21 cellular contexts compared by ENCODE assay signal in the genomic region with DNA sequence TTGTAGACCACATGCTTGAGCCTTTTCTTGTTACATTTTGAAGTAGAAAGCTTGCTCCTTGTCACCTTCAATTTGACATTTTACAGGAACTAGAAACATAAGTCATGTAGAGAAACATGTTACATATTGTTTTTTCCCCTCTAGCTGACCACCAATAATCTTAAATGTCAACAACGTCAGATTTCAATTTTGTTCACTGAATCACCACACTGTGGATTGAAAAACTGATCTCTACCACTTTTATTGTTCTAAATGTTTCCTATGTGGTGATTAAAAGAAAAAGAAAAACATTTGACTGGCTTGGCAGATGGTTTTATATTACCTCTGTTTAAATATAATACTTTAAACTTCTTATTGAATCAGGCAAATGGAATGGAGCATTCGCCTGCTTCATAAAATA.
DNase-seq lines count a peak whose midpoint lies in the region; ATAC-seq and TF ChIP-seq lines count a peak whose summit lies in the region.
"Had no signal": no experiment of that assay in that cellular context is flagged by ENCODE, and none has a peak within 500 bp of the region (broad histone marks: within the 10 kb centered on the region; RNA-seq: fewer than 3 reads in every experiment).

No MANE protein-coding gene starts in this region.

- TF ChIP-seq CTCF in VCaP (conservative IDR thresholded peaks at IDR 0.05), result no peak
- no peak for TF ChIP-seq CTCF in osteocyte (IDR thresholded peaks at IDR 0.05)

- peak overlapping the region; percentile 46 for H3K4me3 Mint-ChIP-seq in osteocyte (ENCODE audit: unreplicated experiment)
- H3K4me3 Mint-ChIP-seq: activated CD4-positive, alpha-beta T cell treated with anti-CD3 and anti-CD28 coated beads, Interleukin-2, amount 10 ng/mL, durations not matched to agents 24 days and 14 days; stimulated activated memory B cell treated with anti-CD40 and anti-IgM and Interleukin-4, amounts not matched to agents 10 μg/mL and 1 μg/mL and 100 μg/mL, for 72 hours had no signal

- intact Hi-C loops in cardiac septum (cut with DNase I), result no loop called here

- H3K36me3 Mint-ChIP-seq in osteocyte (ENCODE audit: unreplicated experiment), result no peaks in the 10 kb centered on the region
- H3K36me3 Mint-ChIP-seq: stimulated activated memory B cell treated with anti-CD40 and anti-IgM and Interleukin-4, amounts not matched to agents 10 μg/mL and 1 μg/mL and 100 μg/mL, for 72 hours had no signal

- H3K9me3 Mint-ChIP-seq in osteocyte (ENCODE audit: unreplicated experiment), result peaks cover 9% of the 10 kb centered on the region
- H3K9me3 Mint-ChIP-seq: activated CD4-positive, alpha-beta T cell treated with anti-CD3 and anti-CD28 coated beads, Interleukin-2, amount 10 ng/mL, durations not matched to agents 24 days and 14 days; stimulated activated memory B cell treated with anti-CD40 and anti-IgM and Interleukin-4, amounts not matched to agents 10 μg/mL and 1 μg/mL and 100 μg/mL, for 72 hours had no signal

- H3K4me1 Mint-ChIP-seq in osteocyte (ENCODE audit: unreplicated experiment), result peaks cover 32% of the 10 kb centered on the region
- H3K4me1 Mint-ChIP-seq: activated CD4-positive, alpha-beta T cell treated with anti-CD3 and anti-CD28 coated beads, Interleukin-2, amount 10 ng/mL, durations not matched to agents 24 days and 14 days; stimulated activated memory B cell treated with anti-CD40 and anti-IgM and Interleukin-4, amounts not matched to agents 10 μg/mL and 1 μg/mL and 100 μg/mL, for 72 hours had no signal

- peak overlapping the region; percentile 30; the same call in 1 of the 2 replicates for H3K27ac ChIP-seq in VCaP
- H3K27ac ChIP-seq: KMS-11, left lung, PC-9, SK-N-MC had no signal

- peak overlapping the region; percentile 82 for H3K27ac Mint-ChIP-seq in osteocyte (ENCODE audit: unreplicated experiment)
- H3K27ac Mint-ChIP-seq: activated CD4-positive, alpha-beta T cell treated with anti-CD3 and anti-CD28 coated beads, Interleukin-2, amount 10 ng/mL, durations not matched to agents 24 days and 14 days; stimulated activated memory B cell treated with anti-CD40 and anti-IgM and Interleukin-4, amounts not matched to agents 10 μg/mL and 1 μg/mL and 100 μg/mL, for 72 hours had no signal

- ATAC-seq in GM21367 (IDR thresholded peaks at IDR 0.05; ENCODE audit: unreplicated experiment), result no peak
- ATAC-seq: left lung; stimulated activated memory B cell treated with anti-CD40 and anti-IgM and Interleukin-4, amounts not matched to agents 10 μg/mL and 1 μg/mL and 100 μg/mL, for 72 hours had no signal

- DNase-seq in ELR (ENCODE audit: low read depth) (peak; percentile 27), epidermal melanocyte (ENCODE audit: insufficient read length, low spot score) (peak; percentile 20), osteocyte (ENCODE audit: extremely low spot score, unreplicated experiment) (no peak), cardiac septum (ENCODE audit: low spot score) (no peak), NCI-H748 (lab: John Stamatoyannopoulos, UW; ENCODE audit: unreplicated experiment) (no peak), NCI-H1048 (lab: John Stamatoyannopoulos, UW) (no peak)
- DNase-seq: activated CD4-positive, alpha-beta T cell treated with anti-CD3 and anti-CD28 coated beads, Interleukin-2, amount 10 ng/mL, durations not matched to agents 24 days and 14 days; activated CD8-positive, alpha-beta memory T cell treated with anti-CD3 and anti-CD28 coated beads, Interleukin-2, amount 50 U/mL, for 48 hours; activated gamma-delta T cell; H7; left lung; NCI-H1092 treated with DMSO at 0.1 percent for 48 hours; NCI-H82; PC-9; stimulated activated CD4-positive, alpha-beta T cell treated with anti-CD3 and anti-CD28 coated beads, Interleukin-15, amount 100 ng/mL, for 24 hours; trophoblast cell had no signal

- no peaks in the 10 kb centered on the region for H3K27me3 Mint-ChIP-seq in osteocyte (ENCODE audit: unreplicated experiment)
- H3K27me3 Mint-ChIP-seq: activated CD4-positive, alpha-beta T cell treated with anti-CD3 and anti-CD28 coated beads, Interleukin-2, amount 10 ng/mL, durations not matched to agents 24 days and 14 days; stimulated activated memory B cell treated with anti-CD40 and anti-IgM and Interleukin-4, amounts not matched to agents 10 μg/mL and 1 μg/mL and 100 μg/mL, for 72 hours had no signal

Comparison
In these comparisons a context has a peak if more than half of its experiments do, and no peak if none do; other contexts are left out.
1. DNase-seq: peak in ELR (single experiment) and epidermal melanocyte (single experiment); none in osteocyte (single experiment), cardiac septum (single experiment), NCI-H748 (single experiment) and NCI-H1048 (single experiment).